1 cellular context compared by ENCODE assay signal in the genomic region with DNA sequence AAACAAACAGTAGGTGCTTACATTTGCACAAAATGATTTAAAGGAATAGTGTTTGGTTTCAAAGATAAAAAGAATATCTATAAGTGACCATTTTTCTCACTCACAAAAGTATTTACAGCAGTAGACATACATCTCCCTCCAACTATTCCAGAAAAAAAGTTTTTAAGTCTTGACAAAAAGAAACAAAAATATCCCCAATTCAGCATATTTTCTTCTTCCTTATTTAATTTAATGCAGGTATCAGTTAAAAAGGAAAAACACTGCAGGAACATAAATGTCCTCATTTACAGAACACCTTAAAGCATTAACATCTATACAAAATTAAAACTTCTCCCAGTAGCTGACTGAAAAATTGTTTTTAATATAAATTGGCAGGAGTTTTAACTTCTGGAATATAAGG.
TF ChIP-seq lines count a peak whose summit lies in the region.

No MANE protein-coding gene starts in this region.

TF ChIP-seq in HepG2, 621 proteins besides CTCF, POLR2A, EP300 and RAD21:
- TF ChIP-seq MAFF (IDR thresholded peaks at IDR 0.05; ENCODE audit: low read depth, low read length) (peak; percentile 44; the same call in 1 of the 2 replicates), MAFK (conservative IDR thresholded peaks at IDR 0.05 in 1 of 2, IDR thresholded peaks at IDR 0.05 in 1 of 2; ENCODE audit: low read length in 2 of 2) (peak; percentile 14 to 42; a peak in 1 of 4 replicates), CHD4 (IDR thresholded peaks at IDR 0.05; ENCODE audit: borderline replicate concordance, low read length) (no peak), ARNT2 (CRISPR knock-in tag; IDR thresholded peaks at IDR 0.05; ENCODE audit: low read depth) (no peak)
